ENCODE assay signal across 19 cellular contexts in the genomic region with DNA sequence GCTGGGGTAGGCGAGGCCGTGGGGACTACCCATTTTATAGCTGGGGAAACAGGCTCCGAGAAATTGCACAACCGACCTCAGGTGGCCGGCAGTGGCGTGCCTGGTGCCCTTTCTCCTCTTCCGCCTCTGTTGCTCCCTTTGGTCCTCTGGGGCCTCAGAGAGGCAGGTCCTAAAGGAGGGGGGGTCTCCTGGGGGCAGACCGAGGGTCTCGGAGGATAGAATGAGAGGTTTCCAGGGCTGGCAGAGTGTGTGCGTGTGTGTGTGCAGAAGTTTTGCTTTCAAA.
"Had no signal": no experiment of that assay in that cellular context is flagged by ENCODE, and none has a peak within 500 bp of the region (broad histone marks: within the 10 kb centered on the region; RNA-seq: fewer than 3 reads in every experiment).

No MANE protein-coding gene starts in this region.

- H3K27ac Mint-ChIP-seq: activated naive CD8-positive, alpha-beta T cell; progenitor cell of endocrine pancreas had no signal

- DNase-seq: activated CD4-positive, alpha-beta T cell treated with anti-CD3 and anti-CD28 coated beads, Interleukin-2, amount 50 U/mL, for 1 hour; activated CD4-positive, CD25-positive, alpha-beta regulatory T cell treated with anti-CD3 and anti-CD28 coated beads, Interleukin-2, amount 50 U/mL, for 72 hours; dermis blood vessel endothelial cell; effector memory CD8-positive, alpha-beta T cell; foreskin fibroblast; left cardiac atrium; lower lobe of right lung; stimulated activated CD4-positive, alpha-beta T cell treated with anti-CD3 and anti-CD28 coated beads, Interleukin-12 subunit alpha, Interleukin-12 subunit beta, amount 100 ng/mL, for 4 hours; stimulated activated CD4-positive, alpha-beta T cell treated with anti-CD3 and anti-CD28 coated beads, Interleukin-1b, Interleukin-23, amount 100 ng/mL, for 48 hours; stimulated activated CD8-positive, alpha-beta memory T cell treated with anti-CD3 and anti-CD28 coated beads, Interleukin-4, amount 100 ng/mL, for 48 hours; stimulated activated naive CD8-positive, alpha-beta T cell treated with anti-CD3 and anti-CD28 coated beads, Interleukin-15, Interleukin-2, amounts not matched to agents 100 U/mL and 50 U/mL, for 24 hours; substantia nigra; tibial artery had no signal

- ATAC-seq: effector memory CD8-positive, alpha-beta T cell; left cardiac atrium; lower lobe of right lung; natural killer cell treated with Interleukin-12 subunit alpha and Interleukin-12 subunit beta and Interleukin-15 and Interleukin-18, amount 100 ng/mL, for 72 hours; stimulated activated naive CD8-positive, alpha-beta T cell treated with anti-CD3 and anti-CD28 coated beads, Interleukin-15, Interleukin-2, amounts not matched to agents 100 U/mL and 50 U/mL, for 24 hours had no signal

- H3K36me3 Mint-ChIP-seq: activated naive CD8-positive, alpha-beta T cell; natural killer cell treated with Interleukin-12 subunit alpha and Interleukin-12 subunit beta and Interleukin-15 and Interleukin-18, amount 100 ng/mL, for 72 hours had no signal

- H3K4me3 ChIP-seq: hepatocyte, lower lobe of right lung, tibial artery had no signal

- H3K27me3 Mint-ChIP-seq: activated naive CD8-positive, alpha-beta T cell; effector memory CD8-positive, alpha-beta T cell; natural killer cell treated with Interleukin-12 subunit alpha and Interleukin-12 subunit beta and Interleukin-15 and Interleukin-18, amount 100 ng/mL, for 72 hours; progenitor cell of endocrine pancreas had no signal

- H3K4me3 Mint-ChIP-seq: activated naive CD8-positive, alpha-beta T cell; activated T-helper 1 cell treated with anti-CD3 and anti-CD28 coated beads, Interleukin-12 subunit alpha, Interleukin-12 subunit beta, Interleukin-2, Interleukin-4 antibody, amounts not matched to agents 30 ng/mL and 10 ng/mL and 1 ng/mL, durations not matched to agents 14 hours and 24 hours and 36 hours; effector memory CD8-positive, alpha-beta T cell; natural killer cell treated with Interleukin-12 subunit alpha and Interleukin-12 subunit beta and Interleukin-15 and Interleukin-18, amount 100 ng/mL, for 72 hours had no signal

- H3K9me3 Mint-ChIP-seq: activated T-helper 1 cell treated with anti-CD3 and anti-CD28 coated beads, Interleukin-12 subunit alpha, Interleukin-12 subunit beta, Interleukin-2, Interleukin-4 antibody, amounts not matched to agents 30 ng/mL and 10 ng/mL and 1 ng/mL, durations not matched to agents 14 hours and 24 hours and 36 hours; effector memory CD8-positive, alpha-beta T cell; natural killer cell treated with Interleukin-12 subunit alpha and Interleukin-12 subunit beta and Interleukin-15 and Interleukin-18, amount 100 ng/mL, for 72 hours had no signal

- H3K27ac ChIP-seq: hepatocyte, lower lobe of right lung, tibial artery, VCaP had no signal

- H3K9me3 ChIP-seq: lower lobe of right lung, tibial artery had no signal
